26 cellular contexts compared by ENCODE assay signal in the genomic region with DNA sequence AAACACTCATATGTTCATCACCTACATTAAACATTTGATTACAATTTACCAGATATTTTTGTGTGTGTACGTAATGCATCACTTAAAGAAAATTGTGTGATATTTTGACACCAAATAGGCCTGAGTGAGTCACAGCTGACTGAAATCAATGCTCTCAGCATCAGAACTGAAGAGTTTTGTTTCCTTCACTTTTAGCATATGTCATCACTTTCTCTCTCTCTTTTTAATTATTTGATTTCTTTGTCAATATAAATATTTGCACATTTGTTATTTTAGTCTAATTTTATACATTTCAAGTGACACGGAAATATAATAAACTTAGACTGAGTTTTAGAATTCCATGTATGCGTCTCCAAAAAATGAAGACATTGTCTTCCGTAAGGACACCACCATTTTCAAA.
"Had no signal": no experiment of that assay in that cellular context is flagged by ENCODE, and none has a peak within 500 bp of the region (broad histone marks: within the 10 kb centered on the region; RNA-seq: fewer than 3 reads in every experiment).

No MANE protein-coding gene starts in this region.

- H3K4me1 ChIP-seq: colonic mucosa, lower lobe of right lung, prostate gland, spleen, testis had no signal

- H3K4me3 ChIP-seq: colonic mucosa, gastroesophageal sphincter, heart left ventricle, lower lobe of right lung, prostate gland, right atrium auricular region, sigmoid colon, spleen, testis, tibial artery had no signal

- ATAC-seq: esophagus mucosa; gastroesophageal sphincter; heart left ventricle; left colon; left ventricle myocardium superior; lower lobe of right lung; naive thymus-derived CD8-positive, alpha-beta T cell; stimulated activated memory B cell treated with anti-CD40 and anti-IgM and Interleukin-4, amounts not matched to agents 10 μg/mL and 1 μg/mL and 100 μg/mL, for 72 hours; stimulated activated naive CD8-positive, alpha-beta T cell treated with anti-CD3 and anti-CD28 coated beads, Interleukin-15, Interleukin-2, amounts not matched to agents 100 U/mL and 50 U/mL, for 24 hours had no signal

- DNase-seq: colonic mucosa; effector CD8-positive, alpha-beta T cell; endodermal cell; foreskin fibroblast; heart left ventricle; hippocampal formation; kidney glomerular epithelial cell; left colon; left ventricle myocardium superior; lower lobe of right lung; naive thymus-derived CD8-positive, alpha-beta T cell; nephron progenitor cell; nucleus accumbens; sigmoid colon; spleen; stimulated activated CD4-positive, alpha-beta T cell treated with anti-CD3 and anti-CD28 coated beads, Interleukin-4, amount 100 ng/mL, for 4 hours; stimulated activated naive CD8-positive, alpha-beta T cell treated with anti-CD3 and anti-CD28 coated beads, Interleukin-15, Interleukin-2, amounts not matched to agents 100 U/mL and 50 U/mL, for 24 hours; substantia nigra; testis; tibial artery had no signal

- H3K9me3 ChIP-seq: colonic mucosa, gastroesophageal sphincter, heart left ventricle, lower lobe of right lung, prostate gland, right atrium auricular region, sigmoid colon, spleen, testis, tibial artery had no signal

- H3K36me3 ChIP-seq: colonic mucosa, gastroesophageal sphincter, heart left ventricle, lower lobe of right lung, prostate gland, right atrium auricular region, sigmoid colon, spleen, tibial artery had no signal

- H3K27me3 ChIP-seq: colonic mucosa, gastroesophageal sphincter, heart left ventricle, right atrium auricular region, sigmoid colon, spleen, testis, tibial artery had no signal

- H3K27ac ChIP-seq: colonic mucosa, epithelial cell of prostate, gastroesophageal sphincter, heart left ventricle, lower lobe of right lung, prostate gland, right atrium auricular region, sigmoid colon, spleen, testis, tibial artery had no signal
